Comparison of ENCODE assay signal across 31 cellular contexts in the genomic region with DNA sequence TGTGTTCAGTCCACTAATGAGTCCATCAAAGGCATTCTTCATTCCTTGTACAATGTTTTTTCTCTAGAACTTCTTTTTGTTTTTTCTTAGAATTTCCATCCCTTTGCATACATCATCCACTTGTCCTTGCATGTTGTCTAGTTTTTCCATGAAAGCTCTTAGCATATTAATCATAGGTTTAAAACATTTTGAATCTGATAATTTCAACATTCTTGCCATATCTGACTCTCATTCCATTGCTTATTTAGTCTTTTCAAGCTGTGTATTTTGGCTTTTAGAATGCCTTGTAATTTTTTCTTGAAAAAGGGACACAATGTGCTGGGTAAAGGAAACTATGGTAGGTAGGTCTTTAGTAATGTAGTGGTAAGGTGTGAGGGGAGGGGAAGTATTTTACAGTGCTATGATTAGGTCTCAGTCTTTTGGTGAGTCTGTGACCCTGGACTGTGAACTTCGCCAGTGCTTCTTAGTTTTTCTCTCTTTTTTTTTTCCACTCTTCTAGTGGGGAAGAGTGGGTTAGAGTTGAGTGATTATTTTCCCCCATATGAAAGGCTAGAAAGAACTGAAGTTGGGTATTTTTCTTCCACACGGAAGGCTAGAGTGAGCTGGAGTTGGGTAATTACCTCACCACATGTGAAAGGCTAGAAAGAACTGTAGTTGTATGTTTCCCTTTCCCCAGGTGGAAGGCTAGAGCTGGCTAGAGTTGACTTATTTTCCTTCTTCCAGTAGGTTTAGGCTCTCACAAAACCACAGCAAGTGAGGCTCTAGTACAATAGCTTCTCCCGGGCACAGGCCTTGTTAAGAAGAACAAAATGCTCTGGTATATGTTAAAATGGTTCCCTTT.
DNase-seq lines count a peak whose midpoint lies in the region; ATAC-seq and TF ChIP-seq lines count a peak whose summit lies in the region.
"Had no signal": no experiment of that assay in that cellular context is flagged by ENCODE, and none has a peak within 500 bp of the region (broad histone marks: within the 10 kb centered on the region; RNA-seq: fewer than 3 reads in every experiment).

No MANE protein-coding gene starts in this region.

- peak overlapping the region; percentile 25; the same call in 1 of the 2 replicates for H3K4ac ChIP-seq in IMR-90 (ENCODE audit: low read depth, low read length)

- no peak overlapping the region for H2AK9ac ChIP-seq in IMR-90 (replicated peaks; ENCODE audit: low read depth, low read length, poor library complexity)

- peak overlapping the region; percentile 23; the same call in 1 of the 3 replicates for H2BK15ac ChIP-seq in IMR-90 (ENCODE audit: low read depth, low read length)

- H4K20me1 ChIP-seq in IMR-90 (ENCODE audit: insufficient read depth, low read length) (no peaks in the 10 kb centered on the region), smooth muscle cell (ENCODE audit: low read depth) (no peaks in the 10 kb centered on the region)
- H4K20me1 ChIP-seq: BLaER1 had no signal

- H3K36me3 ChIP-seq in IMR-90 (ENCODE audit: control insufficient read depth, insufficient read depth, low read length): no peaks in the 10 kb centered on the region
- H3K36me3 ChIP-seq in aorta (ENCODE audit: control insufficient read depth in 1 of 2, insufficient read depth in 2 of 2, low read length in 1 of 2): no peaks in the 10 kb centered on the region
- no peaks in the 10 kb centered on the region for H3K36me3 ChIP-seq in smooth muscle cell (ENCODE audit: low read depth)
- H3K36me3 ChIP-seq: BLaER1, MG63, vagina had no signal

- H3K27me3 ChIP-seq in IMR-90 (ENCODE audit: control insufficient read depth, insufficient read depth, low read length): no peaks in the 10 kb centered on the region
- no peaks in the 10 kb centered on the region for H3K27me3 ChIP-seq in aorta (ENCODE audit: control insufficient read depth in 1 of 2, insufficient read depth in 2 of 2, low read length in 1 of 2)
- no peaks in the 10 kb centered on the region for H3K27me3 ChIP-seq in smooth muscle cell (ENCODE audit: low read depth)
- H3K27me3 ChIP-seq: BLaER1, MG63, vagina had no signal

- BruUV-seq in IMR-90 (replicated peaks; lab: Mats Ljungman, UMichigan): no TSS peak

- ATAC-seq in IMR-90 (ENCODE audit: low read depth) (no peak; the same call in 1 of the 2 replicates), aorta (ENCODE audit: low FRiP score) (peak; percentile 54)
- ATAC-seq: effector memory CD8-positive, alpha-beta T cell; naive thymus-derived CD4-positive, alpha-beta T cell; Panc1; psoas muscle had no signal

- in situ Hi-C loops in IMR-90 (cut with MboI; ENCODE audit: low sequenced_read_pairs): no loop called here

- 0 out of 2 replicates have a peak overlapping the region, but pooled peaks have one; percentile 55 for H3K14ac ChIP-seq in IMR-90 (replicated peaks; ENCODE audit: low read depth, low read length)

- no peak for TF ChIP-seq POLR2A in IMR-90 (IDR thresholded peaks at IDR 0.05; ENCODE audit: low read depth, low read length)

- H3K4me1 Mint-ChIP-seq in mesothelial cell of epicardium: peaks cover 21% of the 10 kb centered on the region
- H3K4me1 Mint-ChIP-seq: H9 had no signal

- WGBS in IMR-90 (ENCODE audit: extremely low coverage in 2 of 2, insufficient read length in 1 of 2), 2 experiments: no CpG with 5 or more reads among the region's 3 CpGs
- 14 to 18% methylated on average over 3 of the region's 3 CpGs for WGBS in aorta, 2 donors
- 92% methylated on average over 3 of the region's 3 CpGs for WGBS in smooth muscle cell (ENCODE audit: low lambda C conversion rate)

- H3K79me2 ChIP-seq in smooth muscle cell (ENCODE audit: low read depth): no peaks in the 10 kb centered on the region

- H3K79me1 ChIP-seq in IMR-90 (ENCODE audit: low read depth in 1 of 2, low read length in 2 of 2): peaks cover 0 to 19% of the 10 kb centered on the region in 2 experiments; a peak in 2 of 4 replicates

- no peaks in the 10 kb centered on the region for H3K9me1 ChIP-seq in IMR-90 (ENCODE audit: insufficient read depth, low read length)

- H3K9me3 Mint-ChIP-seq in mesothelial cell of epicardium: peaks cover 31% of the 10 kb centered on the region
- H3K9me3 Mint-ChIP-seq: effector memory CD8-positive, alpha-beta T cell had no signal

- H4K91ac ChIP-seq in IMR-90 (ENCODE audit: insufficient read depth, low read depth, low read length): no peak overlapping the region; the same call in 1 of the 2 replicates

- no peak overlapping the region for H2BK5ac ChIP-seq in IMR-90 (ENCODE audit: low read depth, low read length, poor library complexity, severe bottlenecking)

- peak overlapping the region; percentile 61 for H2BK20ac ChIP-seq in IMR-90 (ENCODE audit: low read depth, low read length)

- H3K23ac ChIP-seq in IMR-90 (ENCODE audit: low read depth, low read length): peak overlapping the region; percentile 33; the same call in 1 of the 2 replicates

- H2AFZ ChIP-seq in IMR-90 (replicated peaks; ENCODE audit: low read length, poor library complexity) (no peak overlapping the region), smooth muscle cell (ENCODE audit: low read depth) (no peak overlapping the region)

- no peak overlapping the region for H3K4me3 Mint-ChIP-seq in mesothelial cell of epicardium
- H3K4me3 Mint-ChIP-seq: activated CD4-positive, alpha-beta memory T cell treated with anti-CD3 and anti-CD28 coated beads, Interleukin-2, amount 10 ng/mL, durations not matched to agents 7 days and 5 days; effector memory CD8-positive, alpha-beta T cell; H9; naive thymus-derived CD4-positive, alpha-beta T cell; T-helper 2 cell treated with Interferon-gamma antibody and Interleukin-4, amounts not matched to agents 5 μg/mL and 100 μg/mL, for 36 hours had no signal

- no peak overlapping the region for H3K9ac ChIP-seq in IMR-90 (ENCODE audit: low read depth, low read length)
- no peak overlapping the region for H3K9ac ChIP-seq in smooth muscle cell (ENCODE audit: low read depth)
- H3K9ac ChIP-seq: BLaER1, KMS-11 had no signal

- H3K4me2 ChIP-seq in IMR-90 (ENCODE audit: low read depth, low read length) (no peak overlapping the region), smooth muscle cell (no peak overlapping the region)
- H3K4me2 ChIP-seq: BLaER1, KMS-11 had no signal

- peak overlapping the region; percentile 6 for H4K5ac ChIP-seq in IMR-90 (ENCODE audit: low read depth, low read length)

- H3K4me1 ChIP-seq in IMR-90 (ENCODE audit: control insufficient read depth, insufficient read depth, low read length) (peaks cover 2% of the 10 kb centered on the region; the same call in 1 of the 2 replicates), aorta (ENCODE audit: control insufficient read depth in 1 of 2, insufficient read depth in 2 of 2, low read length in 2 of 2) (peaks cover 7 to 15% of the 10 kb centered on the region in 2 donors), smooth muscle cell (ENCODE audit: low read depth) (no peaks in the 10 kb centered on the region)
- H3K4me1 ChIP-seq: psoas muscle, vagina had no signal

- intact Hi-C loops in IMR-90 (cut with micrococcal nuclease) (no loop called here), aorta (cut with DNase I) (no loop called here)

- H3K9me3 ChIP-seq in IMR-90 (ENCODE audit: control insufficient read depth, insufficient read depth, low read length) (no peaks in the 10 kb centered on the region), aorta (ENCODE audit: control insufficient read depth, low read length) (no peaks in the 10 kb centered on the region), smooth muscle cell (replicated peaks; ENCODE audit: low read depth) (no peaks in the 10 kb centered on the region)
- H3K9me3 ChIP-seq: BLaER1, MG63, psoas muscle, vagina had no signal

- no peaks in the 10 kb centered on the region for H3F3A ChIP-seq in smooth muscle cell (ENCODE audit: low read depth)

- H3K27me3 Mint-ChIP-seq in mesothelial cell of epicardium (ENCODE audit: low read depth): no peaks in the 10 kb centered on the region

- no peak for TF ChIP-seq RAD21 in IMR-90 (IDR thresholded peaks at IDR 0.05; ENCODE audit: low read length)

- H3K18ac ChIP-seq in IMR-90 (ENCODE audit: low read depth, low read length): peak overlapping the region; percentile 54; the same call in 1 of the 2 replicates

- peak overlapping the region; percentile 40; the same call in 1 of the 2 replicates for H2AK5ac ChIP-seq in IMR-90 (ENCODE audit: low read depth, low read length)

- no peak overlapping the region for H3K56ac ChIP-seq in IMR-90 (ENCODE audit: extremely low read depth, insufficient read depth, low read length)

- H3K27ac ChIP-seq in IMR-90 (ENCODE audit: insufficient read depth, low read length) (no peak overlapping the region), aorta (ENCODE audit: low read depth in 1 of 2, low read length in 2 of 2) (peak overlapping the region; percentile 94 to 98), smooth muscle cell (ENCODE audit: low read depth) (no peak overlapping the region)
- H3K27ac ChIP-seq: BLaER1, KMS-11, psoas muscle, vagina had no signal

- CTCF ChIA-PET in IMR-90 (lab: Yijun Ruan, JAX): interaction anchor here (0.9 kb wide), 1 partner anchor 162 kb away, joined by 3 read pairs; no protein-coding TSS in a partner anchor

- peak overlapping the region; percentile 35; the same call in 1 of the 2 replicates for H2BK120ac ChIP-seq in IMR-90 (ENCODE audit: low read depth, low read length)

- dilution Hi-C loops in IMR-90 (cut with HindIII; ENCODE audit: low sequenced_read_pairs, unreplicated experiment): no loop called here

- H3K27ac Mint-ChIP-seq in mesothelial cell of epicardium: peak overlapping the region; percentile 39
- H3K27ac Mint-ChIP-seq: activated CD4-positive, alpha-beta memory T cell treated with anti-CD3 and anti-CD28 coated beads, Interleukin-2, amount 10 ng/mL, durations not matched to agents 7 days and 5 days; effector memory CD8-positive, alpha-beta T cell; H9; naive thymus-derived CD4-positive, alpha-beta T cell; T-helper 2 cell treated with Interferon-gamma antibody and Interleukin-4, amounts not matched to agents 5 μg/mL and 100 μg/mL, for 36 hours had no signal

- no peak for TF ChIP-seq CTCF in IMR-90 (conservative IDR thresholded peaks at IDR 0.05; ENCODE audit: low read depth, low read length)
- no peak for TF ChIP-seq CTCF in cardiac fibroblast (IDR thresholded peaks at IDR 0.05; ENCODE audit: low read depth, low read length)
- no peak for TF ChIP-seq CTCF in mesothelial cell of epicardium (IDR thresholded peaks at IDR 0.05; ENCODE audit: unreplicated experiment)
- TF ChIP-seq CTCF in smooth muscle cell (IDR thresholded peaks at IDR 0.05; ENCODE audit: borderline replicate concordance, insufficient read depth, poor library complexity, severe bottlenecking): no peak

- H3K36me3 Mint-ChIP-seq in mesothelial cell of epicardium: peaks cover 4% of the 10 kb centered on the region

- DNase-seq in IMR-90 (no peak), cardiac fibroblast (ENCODE audit: low read depth in 2 of 2) (peak; percentile 26 to 40), mesothelial cell of epicardium (ENCODE audit: low spot score in 2 of 2, unreplicated experiment in 2 of 2) (no peak), aorta (no peak), smooth muscle cell (lab: John Stamatoyannopoulos, UW; ENCODE audit: unreplicated experiment) (no peak), NCI-H1694 treated with DMSO at 0.1 percent for 48 hours (lab: John Stamatoyannopoulos, UW) (no peak), foreskin melanocyte (no peak)
- DNase-seq: activated CD4-positive, alpha-beta memory T cell treated with anti-CD3 and anti-CD28 coated beads, Interleukin-2, amount 10 ng/mL, durations not matched to agents 7 days and 5 days; activated CD4-positive, CD25-positive, alpha-beta regulatory T cell treated with anti-CD3 and anti-CD28 coated beads, Interleukin-2, amount 50 U/mL, for 72 hours; activated CD8-positive, alpha-beta memory T cell treated with anti-CD3 and anti-CD28 coated beads, Interleukin-2, amount 50 U/mL, for 4 hours; activated naive CD4-positive, alpha-beta T cell treated with Interleukin-2 at 50 U/mL for 16 hours; amniotic stem cell; cortex of kidney; DMS153; effector memory CD8-positive, alpha-beta T cell; H9; head of caudate nucleus; MG63; naive thymus-derived CD4-positive, alpha-beta T cell; NCI-H1417; NCI-H2081; NCI-H226; nucleus accumbens; psoas muscle; SHP77 treated with DMSO at 0.1 percent for 48 hours; stimulated activated naive CD4-positive, alpha-beta T cell treated with Interleukin-2 at 50 U/mL for 16 hours had no signal

- no peak overlapping the region for H3K4me3 ChIP-seq in IMR-90 (ENCODE audit: insufficient read depth, low read depth, low read length)
- no peak overlapping the region for H3K4me3 ChIP-seq in cardiac fibroblast (replicated peaks in 1 of 2; ENCODE audit: low read depth in 2 of 2, low read length in 2 of 2)
- H3K4me3 ChIP-seq in aorta (ENCODE audit: low read length in 2 of 2): no peak overlapping the region
- H3K4me3 ChIP-seq in smooth muscle cell: no peak overlapping the region
- H3K4me3 ChIP-seq: BLaER1, MG63, psoas muscle, vagina had no signal

- no peak overlapping the region; a peak in 1 of 4 replicates for H4K8ac ChIP-seq in IMR-90 (ENCODE audit: low read depth in 2 of 2, low read length in 2 of 2)

- POLR2A ChIA-PET in IMR-90 (lab: Charles Lee; ENCODE audit: unreplicated experiment): interaction anchor here (0.7 kb wide), 1 partner anchor 45 kb away, joined by 3 read pairs; no protein-coding TSS in a partner anchor

Comparison
In these comparisons a context has a peak if more than half of its experiments do, and no peak if none do; other contexts are left out.
1. DNase-seq: peak in cardiac fibroblast (2 of 2); none in IMR-90 (single experiment), mesothelial cell of epicardium (0 of 2), aorta (0 of 2), smooth muscle cell (single experiment), NCI-H1694 treated with DMSO at 0.1 percent for 48 hours (single experiment) and foreskin melanocyte (single experiment).
2. H3K27ac ChIP-seq: peak in aorta (2 of 2); none in IMR-90 (single experiment) and smooth muscle cell (single experiment).